23 cellular contexts compared by ENCODE assay signal in genomic region chr2:128451636-128452411, GRCh38.
DNase-seq lines count a peak whose midpoint lies in the region; ATAC-seq and TF ChIP-seq lines count a peak whose summit lies in the region.
"Had no signal": no experiment of that assay in that cellular context is flagged by ENCODE, and none has a peak within 500 bp of the region (broad histone marks: within the 10 kb centered on the region; RNA-seq: fewer than 3 reads in every experiment).

No MANE protein-coding gene starts in this region.

- H3K4ac ChIP-seq in neuronal stem cell (ENCODE audit: low read length): no peak overlapping the region

- H3K4me3 ChIP-seq in left ventricle myocardium inferior (no peak overlapping the region), neuronal stem cell (ENCODE audit: low read length in 2 of 2) (no peak overlapping the region), vagina (no peak overlapping the region), thyroid gland (replicated peaks in 1 of 3) (no peak overlapping the region)
- H3K4me3 ChIP-seq: BLaER1 treated with 17β-estradiol and CSF1 and Interleukin-3, amounts not matched to agents 10 nM and 100 nM; esophagus squamous epithelium; skin epidermis; uterus had no signal

- TF ChIP-seq CTCF in left ventricle myocardium inferior (IDR thresholded peaks at IDR 0.05; ENCODE audit: borderline replicate concordance) (no peak), brain (conservative IDR thresholded peaks at IDR 0.05) (no peak), vagina (IDR thresholded peaks at IDR 0.05) (no peak), thyroid gland (IDR thresholded peaks at IDR 0.05) (no peak)

- H2BK15ac ChIP-seq in neuronal stem cell (ENCODE audit: low read length): no peak overlapping the region

- no peak overlapping the region for H2BK5ac ChIP-seq in neuronal stem cell (ENCODE audit: low read length)

- H3K9me3 ChIP-seq in left ventricle myocardium inferior (replicated peaks) (no peaks in the 10 kb centered on the region), neuronal stem cell (replicated peaks in 1 of 2; ENCODE audit: control insufficient read depth in 2 of 2, insufficient read depth in 1 of 2, low read depth in 1 of 2, low read length in 2 of 2) (peaks cover 0 to 5% of the 10 kb centered on the region in 2 donors), vagina (no peaks in the 10 kb centered on the region), thyroid gland (no peaks in the 10 kb centered on the region)
- H3K9me3 ChIP-seq: esophagus squamous epithelium, uterus had no signal

- peak overlapping the region; percentile 85 for H2AK5ac ChIP-seq in neuronal stem cell (ENCODE audit: low read depth, low read length)

- H3K27ac Mint-ChIP-seq in brain: peak overlapping the region in 3 of 5 experiments; percentile 4 to 89 (median 32)
- H3K27ac Mint-ChIP-seq in stimulated activated memory B cell treated with anti-CD40 and anti-IgM and Interleukin-4, amounts not matched to agents 10 μg/mL and 1 μg/mL and 100 μg/mL, for 72 hours: no peak overlapping the region
- H3K27ac Mint-ChIP-seq: stimulated activated naive CD8-positive, alpha-beta T cell treated with anti-CD3 and anti-CD28 coated beads, Interleukin-15, amount 100 ng/mL, for 72 hours had no signal

- no peak for ATAC-seq in stimulated activated memory B cell treated with anti-CD40 and anti-IgM and Interleukin-4, amounts not matched to agents 10 μg/mL and 1 μg/mL and 100 μg/mL, for 72 hours
- ATAC-seq: naive thymus-derived CD8-positive, alpha-beta T cell; stimulated activated naive CD8-positive, alpha-beta T cell treated with anti-CD3 and anti-CD28 coated beads, Interleukin-15, amount 100 ng/mL, for 72 hours had no signal

- no peaks in the 10 kb centered on the region for H3K27me3 Mint-ChIP-seq in brain
- peaks cover 45% of the 10 kb centered on the region for H3K27me3 Mint-ChIP-seq in stimulated activated memory B cell treated with anti-CD40 and anti-IgM and Interleukin-4, amounts not matched to agents 10 μg/mL and 1 μg/mL and 100 μg/mL, for 72 hours

- H3K79me1 ChIP-seq in neuronal stem cell (ENCODE audit: low read depth, low read length): no peaks in the 10 kb centered on the region

- no peak overlapping the region for H3K23ac ChIP-seq in neuronal stem cell (ENCODE audit: low read depth, low read length, poor library complexity)

- WGBS in neuronal stem cell (ENCODE audit: extremely low coverage in 2 of 2, insufficient read length in 2 of 2, insufficient replicate concordance in 1 of 2), 2 donors: no CpG with 5 or more reads among the region's 8 CpGs
- WGBS in thyroid gland, 2 donors: 88 to 96% methylated on average over 8 of the region's 8 CpGs

- peaks cover 0 to 3% (median 2%) of the 10 kb centered on the region in 5 experiments for H3K9me3 Mint-ChIP-seq in brain
- H3K9me3 Mint-ChIP-seq in stimulated activated memory B cell treated with anti-CD40 and anti-IgM and Interleukin-4, amounts not matched to agents 10 μg/mL and 1 μg/mL and 100 μg/mL, for 72 hours: peaks cover 3% of the 10 kb centered on the region
- H3K9me3 Mint-ChIP-seq: stimulated activated naive CD8-positive, alpha-beta T cell treated with anti-CD3 and anti-CD28 coated beads, Interleukin-15, amount 100 ng/mL, for 72 hours had no signal

- H3K36me3 ChIP-seq in left ventricle myocardium inferior (no peaks in the 10 kb centered on the region), neuronal stem cell (replicated peaks in 1 of 2; ENCODE audit: control insufficient read depth in 2 of 2, insufficient read depth in 2 of 2, low read length in 2 of 2) (no peaks in the 10 kb centered on the region), vagina (no peaks in the 10 kb centered on the region), thyroid gland (no peaks in the 10 kb centered on the region)
- H3K36me3 ChIP-seq: esophagus squamous epithelium, uterus had no signal

- H3K27ac ChIP-seq in left ventricle myocardium inferior (replicated peaks) (no peak overlapping the region), neuronal stem cell (replicated peaks; ENCODE audit: low read length) (no peak overlapping the region), vagina (no peak overlapping the region), thyroid gland (no peak overlapping the region)
- H3K27ac ChIP-seq: BLaER1 treated with 17β-estradiol and CSF1 and Interleukin-3, amounts not matched to agents 10 nM and 100 nM; esophagus squamous epithelium; KMS-11; skin epidermis; uterus had no signal

- no peak overlapping the region for H2BK120ac ChIP-seq in neuronal stem cell (ENCODE audit: low read depth, low read length)

- no peak overlapping the region for H2AFZ ChIP-seq in neuronal stem cell (ENCODE audit: low read length)

- H2BK12ac ChIP-seq in neuronal stem cell (ENCODE audit: low read length): no peak overlapping the region

- DNase-seq in cardiac septum (ENCODE audit: low spot score) (peak; percentile 58), left ventricle myocardium inferior (no peak), neuronal stem cell (ENCODE audit: low spot score) (no peak), vagina (ENCODE audit: extremely low spot score in 2 of 2) (peak; percentile 34 to 70), thyroid gland (no peak), NCI-H2081 treated with DMSO at 0.1 percent for 48 hours (lab: John Stamatoyannopoulos, UW) (no peak)
- DNase-seq: activated CD4-positive, alpha-beta T cell treated with anti-CD3 and anti-CD28 coated beads for 48 hours; activated naive CD4-positive, alpha-beta T cell treated with Interleukin-2 at 50 U/mL for 16 hours; effector CD8-positive, alpha-beta T cell; esophagus squamous epithelium; mesenchymal stem cell; NCI-H187 treated with DMSO at 0.1 percent for 48 hours; NCI-H345; OCI-M1; SHP77; stimulated activated naive CD8-positive, alpha-beta T cell treated with anti-CD3 and anti-CD28 coated beads, Interleukin-15, amount 100 ng/mL, for 72 hours had no signal

- no peaks in the 10 kb centered on the region for H3K4me1 ChIP-seq in left ventricle myocardium inferior
- no peaks in the 10 kb centered on the region for H3K4me1 ChIP-seq in neuronal stem cell (ENCODE audit: control insufficient read depth in 2 of 2, insufficient read depth in 1 of 2, low read depth in 1 of 2, low read length in 2 of 2)
- peaks cover 12% of the 10 kb centered on the region for H3K4me1 ChIP-seq in vagina
- no peaks in the 10 kb centered on the region for H3K4me1 ChIP-seq in thyroid gland
- H3K4me1 ChIP-seq: esophagus squamous epithelium, uterus had no signal

- no peak overlapping the region for H3K9ac ChIP-seq in neuronal stem cell (ENCODE audit: low read depth, low read length, poor library complexity)
- H3K9ac ChIP-seq: BLaER1 treated with 17β-estradiol and CSF1 and Interleukin-3, amounts not matched to agents 10 nM and 100 nM; KMS-11 had no signal

- no peaks in the 10 kb centered on the region for H3K36me3 Mint-ChIP-seq in brain
- H3K36me3 Mint-ChIP-seq in stimulated activated memory B cell treated with anti-CD40 and anti-IgM and Interleukin-4, amounts not matched to agents 10 μg/mL and 1 μg/mL and 100 μg/mL, for 72 hours: no peaks in the 10 kb centered on the region
- H3K36me3 Mint-ChIP-seq: naive thymus-derived CD8-positive, alpha-beta T cell had no signal

- no peak overlapping the region for H3K14ac ChIP-seq in neuronal stem cell (ENCODE audit: low read length)

- peaks cover 8% of the 10 kb centered on the region for H3K27me3 ChIP-seq in left ventricle myocardium inferior (ENCODE audit: low read depth)
- H3K27me3 ChIP-seq in neuronal stem cell (ENCODE audit: control insufficient read depth in 3 of 3, insufficient read depth in 3 of 3, low read depth in 1 of 3, low read length in 3 of 3): no peaks in the 10 kb centered on the region
- no peaks in the 10 kb centered on the region for H3K27me3 ChIP-seq in vagina
- H3K27me3 ChIP-seq in thyroid gland: no peaks in the 10 kb centered on the region
- H3K27me3 ChIP-seq: BLaER1 treated with 17β-estradiol and CSF1 and Interleukin-3, amounts not matched to agents 10 nM and 100 nM; uterus had no signal

- peaks cover 34% of the 10 kb centered on the region for H3K4me1 Mint-ChIP-seq in brain
- H3K4me1 Mint-ChIP-seq in stimulated activated memory B cell treated with anti-CD40 and anti-IgM and Interleukin-4, amounts not matched to agents 10 μg/mL and 1 μg/mL and 100 μg/mL, for 72 hours: no peaks in the 10 kb centered on the region
- H3K4me1 Mint-ChIP-seq: stimulated activated naive CD8-positive, alpha-beta T cell treated with anti-CD3 and anti-CD28 coated beads, Interleukin-15, amount 100 ng/mL, for 72 hours had no signal

- H3K4me2 ChIP-seq in neuronal stem cell (ENCODE audit: insufficient read depth, low read length, poor library complexity, severe bottlenecking): no peak overlapping the region
- H3K4me2 ChIP-seq: BLaER1 treated with 17β-estradiol and CSF1 and Interleukin-3, amounts not matched to agents 10 nM and 100 nM; KMS-11 had no signal

- peak overlapping the region; percentile 77 for H4K91ac ChIP-seq in neuronal stem cell (ENCODE audit: low read depth, low read length, poor library complexity)

- TF ChIP-seq POLR2A in vagina (IDR thresholded peaks at IDR 0.05) (no peak), thyroid gland (IDR thresholded peaks at IDR 0.05) (no peak)

- no peak overlapping the region for H4K8ac ChIP-seq in neuronal stem cell (ENCODE audit: low read depth, low read length)

- intact Hi-C loops in cardiac septum (cut with DNase I): no loop called here
- intact Hi-C loops in left ventricle myocardium inferior (cut with micrococcal nuclease): no loop called here
- intact Hi-C loops in vagina (cut with DNase I): no loop called here
- intact Hi-C loops in thyroid gland (cut with DNase I): no loop called here

- peak overlapping the region; percentile 11 for H3K18ac ChIP-seq in neuronal stem cell (ENCODE audit: low read length)

- no peak overlapping the region for H3K4me3 Mint-ChIP-seq in brain
- H3K4me3 Mint-ChIP-seq in stimulated activated memory B cell treated with anti-CD40 and anti-IgM and Interleukin-4, amounts not matched to agents 10 μg/mL and 1 μg/mL and 100 μg/mL, for 72 hours: no peak overlapping the region
- H3K4me3 Mint-ChIP-seq: naive thymus-derived CD8-positive, alpha-beta T cell; stimulated activated naive CD8-positive, alpha-beta T cell treated with anti-CD3 and anti-CD28 coated beads, Interleukin-15, amount 100 ng/mL, for 72 hours had no signal

Comparison
In these comparisons a context has a peak if more than half of its experiments do, and no peak if none do; other contexts are left out.
1. DNase-seq: peak in cardiac septum (single experiment) and vagina (2 of 2); none in left ventricle myocardium inferior (single experiment), neuronal stem cell (single experiment), thyroid gland (0 of 2) and NCI-H2081 treated with DMSO at 0.1 percent for 48 hours (single experiment).